8 cellular contexts compared by ENCODE assay signal in the genomic region with DNA sequence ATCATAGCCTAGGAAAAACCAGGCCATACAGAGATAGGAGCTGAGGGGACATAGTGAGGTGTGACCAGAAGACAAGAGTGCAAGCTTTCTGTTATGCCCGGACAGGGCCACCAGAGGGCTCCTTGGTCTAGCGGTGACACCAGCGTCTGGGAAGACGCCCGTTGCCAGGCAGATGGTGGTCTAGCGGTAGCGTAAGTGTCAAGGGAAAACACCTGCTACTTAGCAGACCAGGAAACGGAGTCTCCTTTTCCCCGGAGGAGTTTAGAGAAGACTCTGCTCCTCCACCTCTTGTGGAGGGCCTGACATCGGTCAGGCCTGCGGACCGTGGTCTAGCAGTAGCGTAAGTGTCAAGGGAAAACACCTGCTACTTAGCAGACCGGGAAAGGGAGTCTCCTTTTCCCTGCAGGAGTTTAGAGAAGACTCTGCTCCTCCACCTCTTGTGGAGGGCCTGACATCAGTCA. TPM values are rescaled to one million over a fixed set of nuclear protein-coding genes. Genes with fewer than 3 reads are reported as not detected.
A peak's percentile ranks its signal among the peaks of the same experiment; 100 is the strongest.
DNase-seq lines count a peak whose midpoint lies in the region; ATAC-seq and TF ChIP-seq lines count a peak whose summit lies in the region.
"Not testable (repeated sequence)": the region's sequence is repeated elsewhere in the genome, so short reads cannot be mapped to it uniquely, and the experiment has no call there.

No MANE protein-coding gene starts in this region.

- not testable (repeated sequence) for H3K79me2 ChIP-seq in osteoblast (ENCODE audit: insufficient read depth, low read length)

- ATAC-seq in CD4-positive, alpha-beta T cell (ENCODE audit: poor library complexity); IMR-90 (ENCODE audit: low read depth); heart right ventricle: not testable (repeated sequence)

- H3K4me3 ChIP-seq in IMR-90 (ENCODE audit: insufficient read depth, low read depth, low read length); osteoblast (ENCODE audit: insufficient read depth, low read length): not testable (repeated sequence)
- H3K4me3 ChIP-seq in heart right ventricle: peak overlapping the region in 5 of 10 donors; percentile 20 to 30 (median 28)

- H3K9ac ChIP-seq in IMR-90 (ENCODE audit: low read depth, low read length): not testable (repeated sequence)

- dilution Hi-C loops in IMR-90 (cut with HindIII; ENCODE audit: low sequenced_read_pairs, unreplicated experiment): not testable (repeated sequence)

- H2BK5ac ChIP-seq in IMR-90 (ENCODE audit: low read depth, low read length, poor library complexity, severe bottlenecking): not testable (repeated sequence)

- H3K4me3 Mint-ChIP-seq in CD4-positive, alpha-beta T cell: not testable (repeated sequence)

- H3K36me3 Mint-ChIP-seq in CD4-positive, alpha-beta T cell (ENCODE audit: low read depth): not testable (repeated sequence)

- not testable (repeated sequence) for H3K9me3 ChIP-seq in CD4-positive, alpha-beta T cell (ENCODE audit: control insufficient read depth, low read length); IMR-90 (ENCODE audit: control insufficient read depth, insufficient read depth, low read length); heart right ventricle; osteoblast (ENCODE audit: low read depth, low read length)

- not testable (repeated sequence) for H4K20me1 ChIP-seq in IMR-90 (ENCODE audit: insufficient read depth, low read length); osteoblast (ENCODE audit: insufficient read depth, low read length)

- H3K4me1 ChIP-seq in IMR-90 (ENCODE audit: control insufficient read depth, insufficient read depth, low read length); osteoblast (ENCODE audit: insufficient read depth, low read length): not testable (repeated sequence)
- H3K4me1 ChIP-seq in heart right ventricle: peaks cover 0 to 21% (median 13%) of the 10 kb centered on the region in 9 donors

- DNase-seq in CD4-positive, alpha-beta T cell: peak; percentile 54 to 76 (median 63)
- DNase-seq in IMR-90 (peak; percentile 34), NCI-H82 (lab: John Stamatoyannopoulos, UW) (peak; percentile 87), astrocyte of the hippocampus (ENCODE audit: low read depth, low spot score) (peak; percentile 59), heart right ventricle (peak; percentile 72 to 79)
- DNase-seq in activated CD4-positive, alpha-beta T cell treated with anti-CD3 and anti-CD28 coated beads for 48 hours: peak; percentile 88
- DNase-seq in osteoblast (ENCODE audit: insufficient read length, low spot score, missing footprints): not testable (repeated sequence)
- DNase-seq in stimulated activated CD8-positive, alpha-beta memory T cell treated with anti-CD3 and anti-CD28 coated beads, Interleukin-4, amount 100 ng/mL, for 4 hours (ENCODE audit: low read depth in 2 of 2, low spot score in 1 of 2): peak; percentile 37 to 60

- intact Hi-C loops in CD4-positive, alpha-beta T cell (cut with DNase I, micrococcal nuclease): loop anchor here (1.0 to 5.0 kb wide), 3 partner anchors 79 to 283 kb away; no protein-coding TSS in a partner anchor
- intact Hi-C loops in IMR-90 (cut with micrococcal nuclease) (loop anchor here (1.0 kb wide), 2 partner anchors 111 to 283 kb away; no protein-coding TSS in a partner anchor), heart right ventricle (cut with DNase I) (loop anchor here in 7 of 10 donors (5.0 to 10.0 kb wide), 5 partner anchors 71 to 281 kb away; no protein-coding TSS in a partner anchor)

- not testable (repeated sequence) for H2BK120ac ChIP-seq in IMR-90 (ENCODE audit: low read depth, low read length)

- H3K27me3 ChIP-seq in CD4-positive, alpha-beta T cell (ENCODE audit: control insufficient read depth, insufficient read depth, low read length); heart right ventricle: not testable (repeated sequence)
- H3K27me3 ChIP-seq in IMR-90 (ENCODE audit: control insufficient read depth, insufficient read depth, low read length) (peaks cover 19% of the 10 kb centered on the region), osteoblast (ENCODE audit: insufficient read depth, low read length) (peaks cover 20% of the 10 kb centered on the region)

- in situ Hi-C loops in IMR-90 (cut with MboI; ENCODE audit: low sequenced_read_pairs): not testable (repeated sequence)

- H3K4ac ChIP-seq in IMR-90 (ENCODE audit: low read depth, low read length): not testable (repeated sequence)

- not testable (repeated sequence) for H2BK20ac ChIP-seq in IMR-90 (ENCODE audit: low read depth, low read length)

- not testable (repeated sequence) for H3K23ac ChIP-seq in IMR-90 (ENCODE audit: low read depth, low read length)

- not testable (repeated sequence) for H3K4me1 Mint-ChIP-seq in CD4-positive, alpha-beta T cell (ENCODE audit: low read depth)

- POLR2A ChIA-PET in CD4-positive, alpha-beta T cell (lab: Charles Lee); IMR-90 (lab: Charles Lee; ENCODE audit: unreplicated experiment): not testable (repeated sequence)

- not testable (repeated sequence) for H4K8ac ChIP-seq in IMR-90 (ENCODE audit: low read depth in 2 of 2, low read length in 2 of 2)

- not testable (repeated sequence) for H3K9me3 Mint-ChIP-seq in CD4-positive, alpha-beta T cell

- H3K9me1 ChIP-seq in IMR-90 (ENCODE audit: insufficient read depth, low read length): not testable (repeated sequence)

- H2AK9ac ChIP-seq in IMR-90 (replicated peaks; ENCODE audit: low read depth, low read length, poor library complexity): not testable (repeated sequence)

- H2AFZ ChIP-seq in IMR-90 (replicated peaks; ENCODE audit: low read length, poor library complexity) (peak overlapping the region; percentile 72), osteoblast (ENCODE audit: low read length) (peak overlapping the region; percentile 56)

- H4K91ac ChIP-seq in IMR-90 (ENCODE audit: insufficient read depth, low read depth, low read length): not testable (repeated sequence)

- H3K4me2 ChIP-seq in IMR-90 (ENCODE audit: low read depth, low read length) (peak overlapping the region; percentile 43; the same call in 1 of the 2 replicates), osteoblast (ENCODE audit: insufficient read depth, low read length) (peak overlapping the region; percentile 61)

- not testable (repeated sequence) for H3K56ac ChIP-seq in IMR-90 (ENCODE audit: extremely low read depth, insufficient read depth, low read length)

- BruUV-seq in IMR-90 (replicated peaks; lab: Mats Ljungman, UMichigan): not testable (repeated sequence)

- not testable (repeated sequence) for H2AK5ac ChIP-seq in IMR-90 (ENCODE audit: low read depth, low read length)

- not testable (repeated sequence) for H3K14ac ChIP-seq in IMR-90 (replicated peaks; ENCODE audit: low read depth, low read length)

- H3K27ac Mint-ChIP-seq in CD4-positive, alpha-beta T cell: not testable (repeated sequence)

- not testable (repeated sequence) for H3K79me1 ChIP-seq in IMR-90 (ENCODE audit: low read depth in 1 of 2, low read length in 2 of 2)

- not testable (repeated sequence) for H3K27ac ChIP-seq in CD4-positive, alpha-beta T cell (ENCODE audit: low read depth, low read length); IMR-90 (ENCODE audit: insufficient read depth, low read length); heart right ventricle; osteoblast (ENCODE audit: low read depth, low read length)

- not testable (repeated sequence) for H3K18ac ChIP-seq in IMR-90 (ENCODE audit: low read depth, low read length)

- not testable (repeated sequence) for H2BK15ac ChIP-seq in IMR-90 (ENCODE audit: low read depth, low read length)

- TF ChIP-seq POLR2A in IMR-90 (IDR thresholded peaks at IDR 0.05; ENCODE audit: low read depth, low read length): not testable (repeated sequence)

- WGBS in IMR-90 (ENCODE audit: extremely low coverage in 2 of 2, insufficient read length in 1 of 2), 2 experiments: 7% methylated on average over 6 of the region's 14 CpGs; no CpG with 5 or more reads in 1 of the 2 experiments
- 8 to 14% methylated on average over 14 of the region's 14 CpGs for WGBS in heart right ventricle, 2 donors

- not testable (repeated sequence) for H3K27me3 Mint-ChIP-seq in CD4-positive, alpha-beta T cell

- TF ChIP-seq CTCF in CD4-positive, alpha-beta T cell (IDR thresholded peaks at IDR 0.05): peak; percentile 80
- TF ChIP-seq CTCF in IMR-90 (conservative IDR thresholded peaks at IDR 0.05; ENCODE audit: low read depth, low read length) (peak; percentile 44), heart right ventricle (IDR thresholded peaks at IDR 0.05) (peak; percentile 47 to 85 (median 76)), osteoblast (IDR thresholded peaks at IDR 0.05; ENCODE audit: extremely low read depth, low read depth, low read length) (peak; percentile 48)

- not testable (repeated sequence) for H3K36me3 ChIP-seq in IMR-90 (ENCODE audit: control insufficient read depth, insufficient read depth, low read length); heart right ventricle; osteoblast (ENCODE audit: insufficient read depth, low read length)

- CTCF ChIA-PET in CD4-positive, alpha-beta T cell (lab: Charles Lee): interaction anchor here (0.7 to 2.0 kb wide), 7 partner anchors 14 to 126 kb away, joined by 3 to 11 read pairs (median 3); a partner anchor contains a TSS
- CTCF ChIA-PET in IMR-90 (lab: Yijun Ruan, JAX): interaction anchor here (1.8 kb wide), 1 partner anchor 107 kb away, joined by 5 read pairs; no protein-coding TSS in a partner anchor

- not testable (repeated sequence) for H4K5ac ChIP-seq in IMR-90 (ENCODE audit: low read depth, low read length)

- TF ChIP-seq RAD21 in IMR-90 (IDR thresholded peaks at IDR 0.05; ENCODE audit: low read length): peak; percentile 42

RNA-seq across cellular contexts. Expression of a gene that starts 5.7 kb away (rescaled TPM):
- total RNA-seq in CD4-positive, alpha-beta T cell: 10 to 100 TPM; 90.9 to 99.6 TPM
- total RNA-seq in IMR-90 (2012; rRNA removed): 28.6 and 33.3 TPM in 2 replicates
- polyA plus RNA-seq in IMR-90 (2012; rRNA removed): 34.2 and 41.1 TPM in 2 replicates
- 36.9 and 44.9 TPM in 2 replicates for polyA plus RNA-seq in IMR-90 (2012; cell fraction: cytosol; rRNA removed)
- 76.9 and 108 TPM in 2 replicates for polyA plus RNA-seq in IMR-90 (2012; cell fraction: nucleus; rRNA removed; ENCODE audit: low replicate concordance)
- total RNA-seq in heart right ventricle: 10 to 100 TPM; 40.9 to 53.6 (median 44.0) TPM
- 10 to 100 TPM; 54.9 to 62.8 TPM for polyA plus RNA-seq in heart right ventricle
- 37.4 and 44.2 TPM in 2 replicates for total RNA-seq in osteoblast

RNA-seq across cellular contexts. Expression of a gene that starts 14.3 kb away (rescaled TPM):
- total RNA-seq in CD4-positive, alpha-beta T cell: 10 to 100 TPM; 25.3 to 25.9 TPM
- 40.0 and 69.4 TPM in 2 replicates for total RNA-seq in IMR-90 (2012; rRNA removed)
- 34.8 and 46.3 TPM in 2 replicates for polyA plus RNA-seq in IMR-90 (2012; rRNA removed)
- 61.0 and 90.4 TPM in 2 replicates for polyA plus RNA-seq in IMR-90 (2012; cell fraction: cytosol; rRNA removed)
- polyA plus RNA-seq in IMR-90 (2012; cell fraction: nucleus; rRNA removed; ENCODE audit: low replicate concordance): 60.1 and 110 TPM in 2 replicates
- total RNA-seq in heart right ventricle: 10 to 100 TPM; 34.1 to 75.6 (median 43.5) TPM
- 100 to 1,000 TPM in 1 of 2 donors, 10 to 100 TPM in 1; 60.3 to 123 TPM for polyA plus RNA-seq in heart right ventricle
- 27.4 and 27.9 TPM in 2 replicates for total RNA-seq in osteoblast

RNA-seq across cellular contexts. Expression of a gene that starts 43.6 kb away (rescaled TPM):
- 100 to 1,000 TPM; 379 to 382 TPM for total RNA-seq in CD4-positive, alpha-beta T cell
- total RNA-seq in IMR-90 (2012; rRNA removed) (8.6 and 8.9 TPM in 2 replicates), heart right ventricle (10 to 100 TPM; 30.7 to 55.2 (median 40.0) TPM), osteoblast (29.2 and 31.8 TPM in 2 replicates)
- polyA plus RNA-seq in IMR-90 (2012; rRNA removed) (51.0 and 53.0 TPM in 2 replicates), heart right ventricle (10 to 100 TPM; 28.9 to 38.3 TPM)
- 43.5 and 58.1 TPM in 2 replicates for polyA plus RNA-seq in IMR-90 (2012; cell fraction: cytosol; rRNA removed)
- polyA plus RNA-seq in IMR-90 (2012; cell fraction: nucleus; rRNA removed; ENCODE audit: low replicate concordance): 107 and 159 TPM in 2 replicates

Comparison
In these comparisons a context has a peak if more than half of its experiments do, and no peak if none do; other contexts are left out.
1. RNA of a gene that starts 43.6 kb away (total RNA-seq): 379 to 382 TPM in CD4-positive, alpha-beta T cell; 30.7 to 55.2 TPM in heart right ventricle, 29.2 to 31.8 TPM in osteoblast and 8.6 to 8.9 TPM in IMR-90; every median in the first group is over 4 times any median in the second.
2. Peak in every context shown above with its lines, with median percentiles within 50 percentile points of each other: CTCF ChIP-seq.